19 cellular contexts compared by ENCODE assay signal in genomic region chr15:70516408-70517193, GRCh38.
DNase-seq lines count a peak whose midpoint lies in the region; ATAC-seq, FAIRE-seq and TF ChIP-seq lines count a peak whose summit lies in the region.
"Had no signal": no experiment of that assay in that cellular context is flagged by ENCODE, and none has a peak within 500 bp of the region (broad histone marks: within the 10 kb centered on the region; RNA-seq: fewer than 3 reads in every experiment).

No MANE protein-coding gene starts in this region.

- H3K27ac Mint-ChIP-seq in activated naive CD4-positive, alpha-beta T cell treated with anti-CD3 and anti-CD28 coated beads, Interleukin-2, amount 10 ng/mL, durations not matched to agents 7 days and 5 days = no peak overlapping the region

- no peak for TF ChIP-seq POLR2A in A549 (IDR thresholded peaks at IDR 0.05; ENCODE audit: low read length)
- TF ChIP-seq POLR2A in K562 (conservative IDR thresholded peaks at IDR 0.05) = no peak
- TF ChIP-seq POLR2A in H54 (IDR thresholded peaks at IDR 0.05; ENCODE audit: low read depth, low read length) = no peak

- H3K27ac ChIP-seq in A549 (no peak overlapping the region), HEK293 (ENCODE audit: extremely low read depth, low read depth, low read length) (no peak overlapping the region), K562 (ENCODE audit: extremely low read depth, low read depth, low read length) (no peak overlapping the region), keratinocyte (ENCODE audit: control insufficient read depth, insufficient read depth, low read length) (no peak overlapping the region)
- H3K27ac ChIP-seq: HL-60 had no signal

- H3K4me3 ChIP-seq in A549 (no peak overlapping the region), HEK293 (ENCODE audit: low read depth, low read length) (no peak overlapping the region), K562 (no peak overlapping the region), keratinocyte (ENCODE audit: control insufficient read depth in 2 of 3, extremely low read depth in 1 of 3, insufficient read depth in 2 of 3, low read depth in 1 of 3, low read length in 3 of 3) (no peak overlapping the region)

- H2AFZ ChIP-seq in K562 (ENCODE audit: low read depth, low read length) (no peak overlapping the region), keratinocyte (ENCODE audit: control insufficient read depth, low read length) (no peak overlapping the region)

- POLR2A ChIA-PET in A549 (lab: Yijun Ruan, JAX) = no interaction called here
- POLR2A ChIA-PET in HEK293 (lab: Yijun Ruan, JAX) = interaction anchor here (0.7 kb wide), 1 partner anchor 12 kb away, joined by 5 read pairs; no protein-coding TSS in a partner anchor
- POLR2A ChIA-PET in K562 (lab: Yijun Ruan, JAX) = no interaction called here

- no peaks in the 10 kb centered on the region for H3K4me1 ChIP-seq in A549
- no peaks in the 10 kb centered on the region for H3K4me1 ChIP-seq in HEK293 (ENCODE audit: control insufficient read depth, insufficient read depth, low read length)
- no peaks in the 10 kb centered on the region for H3K4me1 ChIP-seq in K562 (replicated peaks in 1 of 2; ENCODE audit: control insufficient read depth in 2 of 2, insufficient read depth in 2 of 2, low read length in 2 of 2)
- peaks cover 8% of the 10 kb centered on the region for H3K4me1 ChIP-seq in keratinocyte (ENCODE audit: control insufficient read depth, extremely low read depth, insufficient read depth, low read length)

- H3K9me1 ChIP-seq in K562 (ENCODE audit: control insufficient read depth, insufficient read depth, low read length) (no peaks in the 10 kb centered on the region), keratinocyte (ENCODE audit: control insufficient read depth, extremely low read depth, insufficient read depth, low read length) (no peaks in the 10 kb centered on the region)

- BruUV-seq in K562 (replicated peaks; lab: Mats Ljungman, UMichigan) = no TSS peak

- peaks cover 7% of the 10 kb centered on the region for H3K9me3 Mint-ChIP-seq in activated naive CD4-positive, alpha-beta T cell treated with anti-CD3 and anti-CD28 coated beads, Interleukin-2, amount 10 ng/mL, durations not matched to agents 7 days and 5 days

- TF ChIP-seq RAD21 in A549 (conservative IDR thresholded peaks at IDR 0.05 in 1 of 2, IDR thresholded peaks at IDR 0.05 in 1 of 2) (no peak), K562 (CRISPR knock-in tag; conservative IDR thresholded peaks at IDR 0.05 in 1 of 2, IDR thresholded peaks at IDR 0.05 in 1 of 2) (no peak)

- DNase-seq in A549 (ENCODE audit: low read depth in 1 of 2, low spot score in 1 of 2) (no peak), K562 (ENCODE audit: extremely low read depth in 1 of 4, low spot score in 3 of 4) (no peak), keratinocyte (ENCODE audit: low read depth, low spot score) (no peak), H54 (ENCODE audit: insufficient read length, low spot score) (no peak)
- DNase-seq in activated naive CD4-positive, alpha-beta T cell treated with anti-CD3 and anti-CD28 coated beads, Interleukin-2, amount 10 ng/mL, durations not matched to agents 7 days and 5 days = no peak
- DNase-seq in activated effector memory CD4-positive, alpha-beta T cell treated with anti-CD3 and anti-CD28 coated beads, Interleukin-2, amount 50 U/mL, for 16 hours = no peak
- DNase-seq: C1 segment of cervical spinal cord; CD8-positive, alpha-beta memory T cell; DMS79 treated with DMSO at 0.1 percent for 48 hours; H7; NCI-H1105 treated with DMSO at 0.1 percent for 48 hours; NCI-H187 treated with DMSO at 0.1 percent for 48 hours; NCI-H226; NCI-H526 treated with DMSO at 0.1 percent for 48 hours; NK-92 treated with Interleukin-12 subunit alpha and Interleukin-12 subunit beta, amount 100 ng/mL, for 24 hours; Right ventricle myocardium superior had no signal

- peaks cover 2% of the 10 kb centered on the region for H3K36me3 Mint-ChIP-seq in activated naive CD4-positive, alpha-beta T cell treated with anti-CD3 and anti-CD28 coated beads, Interleukin-2, amount 10 ng/mL, durations not matched to agents 7 days and 5 days

- no peak overlapping the region for H3K4me2 ChIP-seq in A549
- H3K4me2 ChIP-seq in K562 (ENCODE audit: insufficient read depth, low read length) = no peak overlapping the region
- H3K4me2 ChIP-seq in keratinocyte (ENCODE audit: control insufficient read depth, extremely low read depth, insufficient read depth, low read depth, low read length) = no peak overlapping the region

- intact Hi-C loops in K562 (cut with micrococcal nuclease) = no loop called here

- H3K9me3 ChIP-seq in A549 (peaks cover 6% of the 10 kb centered on the region; the same call in 1 of the 3 replicates), HEK293 (ENCODE audit: control insufficient read depth, insufficient read depth, low read depth, low read length) (no peaks in the 10 kb centered on the region), K562 (replicated peaks; ENCODE audit: control insufficient read depth, insufficient read depth, low read depth, low read length) (no peaks in the 10 kb centered on the region), keratinocyte (ENCODE audit: control insufficient read depth, low read depth, low read length) (no peaks in the 10 kb centered on the region)

- no peak for FAIRE-seq in A549 (lab: Jason Lieb, UNC)
- FAIRE-seq in K562 (lab: Jason Lieb, UNC) = no peak
- FAIRE-seq in keratinocyte (lab: Jason Lieb, UNC) = no peak
- no peak for FAIRE-seq in H54 (lab: Jason Lieb, UNC)
- FAIRE-seq: D721Med had no signal

- no peak overlapping the region for H3K4me3 Mint-ChIP-seq in activated naive CD4-positive, alpha-beta T cell treated with anti-CD3 and anti-CD28 coated beads, Interleukin-2, amount 10 ng/mL, durations not matched to agents 7 days and 5 days
- H3K4me3 Mint-ChIP-seq: CD8-positive, alpha-beta memory T cell had no signal

- H3K9ac ChIP-seq in K562 (ENCODE audit: insufficient read depth in 1 of 2, low read depth in 2 of 2, low read length in 2 of 2) (no peak overlapping the region), keratinocyte (ENCODE audit: control insufficient read depth, extremely low read depth, insufficient read depth, low read length) (no peak overlapping the region)

- H3K79me2 ChIP-seq in K562 (ENCODE audit: control insufficient read depth, insufficient read depth, low read length) (no peaks in the 10 kb centered on the region), keratinocyte (ENCODE audit: control insufficient read depth, insufficient read depth, low read length) (no peaks in the 10 kb centered on the region)

- peaks cover 69% of the 10 kb centered on the region for H3K27me3 Mint-ChIP-seq in activated naive CD4-positive, alpha-beta T cell treated with anti-CD3 and anti-CD28 coated beads, Interleukin-2, amount 10 ng/mL, durations not matched to agents 7 days and 5 days

- TF ChIP-seq EP300 in A549 (IDR thresholded peaks at IDR 0.05) (no peak), K562 (IDR thresholded peaks at IDR 0.05; ENCODE audit: low read length) (no peak)

- ATAC-seq in A549 = peak in 1 of 2 experiments; percentile 50; a peak in 2 of 6 replicates
- ATAC-seq in K562 = no peak

- H3K4me1 Mint-ChIP-seq in activated naive CD4-positive, alpha-beta T cell treated with anti-CD3 and anti-CD28 coated beads, Interleukin-2, amount 10 ng/mL, durations not matched to agents 7 days and 5 days = peaks cover 3% of the 10 kb centered on the region
- H3K4me1 Mint-ChIP-seq: CD8-positive, alpha-beta memory T cell had no signal

- dilution Hi-C loops in keratinocyte (cut with MboI; ENCODE audit: extremely low pct_ligation_motif_present, low sequenced_read_pairs) = no loop called here

- H3K36me3 ChIP-seq in HEK293 (ENCODE audit: control insufficient read depth in 2 of 2, insufficient read depth in 1 of 2, low read length in 2 of 2) (no peaks in the 10 kb centered on the region), K562 (ENCODE audit: control insufficient read depth, insufficient read depth, low read length) (no peaks in the 10 kb centered on the region), keratinocyte (ENCODE audit: control insufficient read depth in 2 of 2, extremely low read depth in 1 of 2, insufficient read depth in 2 of 2, low read length in 2 of 2) (no peaks in the 10 kb centered on the region)

- no peak for TF ChIP-seq CTCF in A549 (IDR thresholded peaks at IDR 0.05)
- peak; percentile 40; the same call in 1 of the 2 replicates for TF ChIP-seq CTCF in HEK293 (tag by site-specific recombination; IDR thresholded peaks at IDR 0.05)
- TF ChIP-seq CTCF in K562 (IDR thresholded peaks at IDR 0.05 in 2 of 3, conservative IDR thresholded peaks at IDR 0.05 in 1 of 3; ENCODE audit: insufficient read depth in 2 of 3, low read depth in 1 of 3, low read length in 3 of 3) = no peak
- TF ChIP-seq CTCF in keratinocyte (optimal IDR thresholded peaks at IDR 0.05 in 1 of 3, IDR thresholded peaks at IDR 0.05 in 1 of 3, conservative IDR thresholded peaks at IDR 0.05 in 1 of 3; ENCODE audit: extremely low read depth in 1 of 3, insufficient read depth in 2 of 3, low read length in 3 of 3) = peak in 2 of 3 experiments; percentile 24 to 33

- WGBS in A549 (ENCODE audit: missing lambda C conversion rate) = 73% methylated on average over 6 of the region's 6 CpGs
- WGBS in K562 (ENCODE audit: insufficient coverage, low coverage, missing lambda C conversion rate) = 0% methylated on average over 6 of the region's 6 CpGs

- no peaks in the 10 kb centered on the region; the same call in none of the 2 replicates for H4K20me1 ChIP-seq in K562 (replicated peaks; ENCODE audit: control insufficient read depth, insufficient read depth, low read length)
- peaks cover 14% of the 10 kb centered on the region for H4K20me1 ChIP-seq in keratinocyte (ENCODE audit: control insufficient read depth, extremely low read depth, insufficient read depth, low read length)

- CTCF ChIA-PET in A549 (lab: Yijun Ruan, JAX) = interaction anchor here (0.6 to 2.4 kb wide), 4 partner anchors 11 to 452 kb away, joined by 3 to 12 read pairs (median 4); no protein-coding TSS in a partner anchor
- CTCF ChIA-PET in HEK293 (lab: Yijun Ruan, JAX) = interaction anchor here (0.8 to 1.1 kb wide), 3 partner anchors 10 to 1611 kb away, joined by 3 to 4 read pairs (median 3); no protein-coding TSS in a partner anchor
- CTCF ChIA-PET in K562 (lab: Yijun Ruan, JAX; ENCODE audit: low intra/inter-chr PET ratio) = no interaction called here
- CTCF ChIA-PET in activated naive CD4-positive, alpha-beta T cell treated with anti-CD3 and anti-CD28 coated beads, Interleukin-2, amount 10 ng/mL, durations not matched to agents 7 days and 5 days (lab: Charles Lee) = no interaction called here

- peaks cover 0 to 13% of the 10 kb centered on the region in 2 experiments; a peak in 2 of 5 replicates for H3K27me3 ChIP-seq in K562 (ENCODE audit: control insufficient read depth in 2 of 2, insufficient read depth in 2 of 2, low read length in 2 of 2)
- peaks cover 71% of the 10 kb centered on the region for H3K27me3 ChIP-seq in keratinocyte (ENCODE audit: control insufficient read depth, extremely low read depth, insufficient read depth, low read length)

- in situ Hi-C loops in K562 (cut with MboI) = no loop called here

TF ChIP-seq in A549, 52 proteins besides CTCF, POLR2A, EP300 and RAD21 (continues in another document):
- no peak for TF ChIP-seq CHD4 (IDR thresholded peaks at IDR 0.05; ENCODE audit: borderline replicate concordance)

TF ChIP-seq in HEK293, 187 proteins besides CTCF, POLR2A, EP300 and RAD21 (continues in another document):
- no peak for TF ChIP-seq ZNF626 (tag by site-specific recombination; IDR thresholded peaks at IDR 0.05)

TF ChIP-seq in K562, 482 proteins besides CTCF, POLR2A, EP300 and RAD21:
- TF ChIP-seq ZNF316 (IDR thresholded peaks at IDR 0.05) (peak; percentile 57), BCL6 (CRISPR knock-in tag; IDR thresholded peaks at IDR 0.05) (no peak)

Comparison
In these comparisons a context has a peak if more than half of its experiments do, and no peak if none do; other contexts are left out.
1. CTCF ChIP-seq: peak in HEK293 (single experiment) and keratinocyte (2 of 3); none in A549 (single experiment) and K562 (0 of 3).
2. CTCF ChIA-PET loops: an anchor here in A549 (0.6 to 2.4 kb wide) and HEK293 (0.8 to 1.1 kb wide); none called in K562 and activated naive CD4-positive, alpha-beta T cell treated with anti-CD3 and anti-CD28 coated beads, Interleukin-2, amount 10 ng/mL, durations not matched to agents 7 days and 5 days.